In the genomic region with DNA sequence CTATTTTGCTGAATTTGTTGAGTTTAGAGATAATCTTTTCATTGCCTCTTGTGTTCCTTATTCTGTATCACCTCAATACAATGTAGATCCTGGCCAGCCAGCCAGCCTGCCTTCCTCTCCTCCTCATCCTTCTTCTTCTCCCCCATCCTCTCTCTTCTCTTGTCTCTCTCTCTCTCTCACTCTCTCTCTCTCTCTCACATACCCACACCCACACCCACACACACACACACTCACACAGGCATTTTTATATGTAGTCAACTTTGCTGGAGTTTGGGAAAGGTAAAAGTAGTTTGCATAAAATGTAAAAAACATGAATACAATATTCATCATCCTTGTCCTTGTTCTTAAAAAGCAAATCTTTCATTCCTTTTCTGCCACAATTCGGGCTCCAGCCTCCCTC, we compare ENCODE assay signal across 11 cellular contexts.
DNase-seq lines count a peak whose midpoint lies in the region; ATAC-seq, FAIRE-seq and TF ChIP-seq lines count a peak whose summit lies in the region.
"Had no signal": no experiment of that assay in that cellular context is flagged by ENCODE, and none has a peak within 500 bp of the region (broad histone marks: within the 10 kb centered on the region; RNA-seq: fewer than 3 reads in every experiment).

No MANE protein-coding gene starts in this region.

- DNase-seq in H54 (ENCODE audit: insufficient read length, low spot score) = no peak
- no peak for DNase-seq in epithelial cell of prostate (ENCODE audit: low read depth, low spot score)
- no peak for DNase-seq in nephron progenitor cell
- DNase-seq in HPDE6-E6E7 (ENCODE audit: extremely low spot score) = no peak
- DNase-seq in anterior cingulate cortex (lab: John Stamatoyannopoulos, UW) = no peak
- DNase-seq: activated CD8-positive, alpha-beta T cell treated with anti-CD3 and anti-CD28 coated beads, Interleukin-2, amount 10 ng/mL, durations not matched to agents 7 days and 5 days; COR-L47; NCI-H187 treated with DMSO at 0.1 percent for 48 hours had no signal

- H3K36me3 Mint-ChIP-seq in nephron progenitor cell (ENCODE audit: low read depth) = no peaks in the 10 kb centered on the region

- no peaks in the 10 kb centered on the region for H3K27me3 Mint-ChIP-seq in nephron progenitor cell (ENCODE audit: low read depth, poor library complexity)

- ATAC-seq in HG03521 (IDR thresholded peaks at IDR 0.05; ENCODE audit: unreplicated experiment) (no peak), GM21825 (IDR thresholded peaks at IDR 0.05; ENCODE audit: unreplicated experiment) (no peak)
- ATAC-seq: activated CD8-positive, alpha-beta T cell treated with anti-CD3 and anti-CD28 coated beads, Interleukin-2, amount 10 ng/mL, durations not matched to agents 7 days and 5 days had no signal

- peak overlapping the region; percentile 4 for H3K27ac Mint-ChIP-seq in nephron progenitor cell

- no peaks in the 10 kb centered on the region for H3K9me3 Mint-ChIP-seq in nephron progenitor cell

- H3K4me3 Mint-ChIP-seq in nephron progenitor cell = no peak overlapping the region
- H3K4me3 Mint-ChIP-seq: activated CD8-positive, alpha-beta T cell treated with anti-CD3 and anti-CD28 coated beads, Interleukin-2, amount 10 ng/mL, durations not matched to agents 7 days and 5 days had no signal

- TF ChIP-seq POLR2A in H54 (IDR thresholded peaks at IDR 0.05; ENCODE audit: low read depth, low read length) = no peak

- TF ChIP-seq CTCF in 22Rv1 (IDR thresholded peaks at IDR 0.05) = no peak
- TF ChIP-seq CTCF in nephron progenitor cell (IDR thresholded peaks at IDR 0.05) = no peak

- H3K4me1 Mint-ChIP-seq in nephron progenitor cell = peaks cover 12% of the 10 kb centered on the region

- FAIRE-seq in H54 (lab: Jason Lieb, UNC) = peak; percentile 58

- H3K27ac ChIP-seq in 22Rv1 (peak overlapping the region; percentile 77), epithelial cell of prostate (peak overlapping the region; percentile 70)
